In the genomic region with DNA sequence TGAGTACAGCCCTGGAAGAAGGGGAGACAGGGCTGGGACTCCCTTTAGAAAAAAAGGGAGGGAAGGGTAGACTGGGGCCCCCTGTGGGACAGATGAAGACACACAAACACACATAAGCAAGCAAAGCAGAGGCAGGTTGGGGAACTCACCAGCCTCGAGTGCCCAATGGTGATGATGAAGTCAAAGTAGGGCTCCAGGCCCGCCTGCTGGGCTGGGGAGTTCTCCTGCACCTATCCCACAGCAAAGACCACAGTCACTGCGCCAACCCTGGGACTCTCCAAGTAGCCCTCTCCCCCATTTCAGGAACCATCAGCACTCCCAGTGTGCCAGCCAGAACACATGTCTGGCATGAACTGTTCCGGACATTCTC, we compare ENCODE assay signal across 7 cellular contexts. TPM values are rescaled to one million over a fixed set of nuclear protein-coding genes. Genes with fewer than 3 reads are reported as not detected.
DNase-seq lines count a peak whose midpoint lies in the region; ATAC-seq, FAIRE-seq and TF ChIP-seq lines count a peak whose summit lies in the region.
"Had no signal": no experiment of that assay in that cellular context is flagged by ENCODE, and none has a peak within 500 bp of the region (broad histone marks: within the 10 kb centered on the region; RNA-seq: fewer than 3 reads in every experiment).

No MANE protein-coding gene starts in this region.

- no peaks in the 10 kb centered on the region for H3K9me3 Mint-ChIP-seq in activated naive CD4-positive, alpha-beta T cell treated with anti-CD3 and anti-CD28 coated beads, Interleukin-2, amount 50 U/mL, for 24 hours
- H3K9me3 Mint-ChIP-seq in activated naive CD4-positive, alpha-beta T cell treated with anti-CD3 and anti-CD28 coated beads, Interleukin-2, amount 50 U/mL, for 72 hours = no peaks in the 10 kb centered on the region

- H3K36me3 ChIP-seq in bronchial epithelial cell (ENCODE audit: control insufficient read depth, insufficient read depth, low read length) = peaks cover 12% of the 10 kb centered on the region

- DNase-seq in activated naive CD4-positive, alpha-beta T cell treated with anti-CD3 and anti-CD28 coated beads, Interleukin-2, amount 50 U/mL, for 72 hours (ENCODE audit: low spot score in 2 of 2) = no peak
- no peak for DNase-seq in bronchial epithelial cell (ENCODE audit: low read depth)
- DNase-seq in SHP77 (lab: John Stamatoyannopoulos, UW) = no peak
- no peak for DNase-seq in dedifferentiated amniotic fluid mesenchymal stem cell (ENCODE audit: extremely low spot score)

- H3K4me1 Mint-ChIP-seq in activated naive CD4-positive, alpha-beta T cell treated with anti-CD3 and anti-CD28 coated beads, Interleukin-2, amount 50 U/mL, for 24 hours = peaks cover 52% of the 10 kb centered on the region

- no peak overlapping the region for H3K4me3 Mint-ChIP-seq in activated naive CD4-positive, alpha-beta T cell treated with anti-CD3 and anti-CD28 coated beads, Interleukin-2, amount 50 U/mL, for 24 hours

- no peak overlapping the region for H3K4me3 ChIP-seq in bronchial epithelial cell (ENCODE audit: low read depth, low read length)

- H3K36me3 Mint-ChIP-seq in activated naive CD4-positive, alpha-beta T cell treated with anti-CD3 and anti-CD28 coated beads, Interleukin-2, amount 50 U/mL, for 24 hours = no peaks in the 10 kb centered on the region
- peaks cover 0 to 5% of the 10 kb centered on the region in 2 donors for H3K36me3 Mint-ChIP-seq in activated naive CD4-positive, alpha-beta T cell treated with anti-CD3 and anti-CD28 coated beads, Interleukin-2, amount 50 U/mL, for 72 hours

- peak overlapping the region; percentile 72 for H3K27ac Mint-ChIP-seq in activated naive CD4-positive, alpha-beta T cell treated with anti-CD3 and anti-CD28 coated beads, Interleukin-2, amount 50 U/mL, for 24 hours
- peak overlapping the region in 1 of 2 donors; percentile 28 for H3K27ac Mint-ChIP-seq in activated naive CD4-positive, alpha-beta T cell treated with anti-CD3 and anti-CD28 coated beads, Interleukin-2, amount 50 U/mL, for 72 hours

- no peak for ATAC-seq in activated naive CD4-positive, alpha-beta T cell treated with anti-CD3 and anti-CD28 coated beads, Interleukin-2, amount 50 U/mL, for 72 hours

- no peak for FAIRE-seq in bronchial epithelial cell (lab: Jason Lieb, UNC)

- no peaks in the 10 kb centered on the region for H3K27me3 Mint-ChIP-seq in activated naive CD4-positive, alpha-beta T cell treated with anti-CD3 and anti-CD28 coated beads, Interleukin-2, amount 50 U/mL, for 24 hours

- no peaks in the 10 kb centered on the region for H3K27me3 ChIP-seq in bronchial epithelial cell (ENCODE audit: control insufficient read depth, insufficient read depth, low read length)

- peak; percentile 9 for TF ChIP-seq CTCF in bronchial epithelial cell (IDR thresholded peaks at IDR 0.05; ENCODE audit: insufficient read depth, low read length, severe bottlenecking)

- peak overlapping the region; percentile 28 for H3K27ac ChIP-seq in temporal lobe (ENCODE audit: low read depth, low read length)

RNA-seq across cellular contexts. Expression of a gene that starts 4.1 kb away (rescaled TPM):
- total RNA-seq in activated naive CD4-positive, alpha-beta T cell treated with anti-CD3 and anti-CD28 coated beads, Interleukin-2, amount 50 U/mL, for 72 hours = 10 to 100 TPM; 19.0 to 22.7 TPM
- total RNA-seq in bronchial epithelial cell (17.9 and 24.6 TPM in 2 replicates), temporal lobe (18.2 TPM)

RNA-seq across cellular contexts. Expression of a gene that starts 4.2 kb away (rescaled TPM):
- total RNA-seq in activated naive CD4-positive, alpha-beta T cell treated with anti-CD3 and anti-CD28 coated beads, Interleukin-2, amount 50 U/mL, for 72 hours = 1 to 10 TPM; 1.6 to 2.5 TPM
- total RNA-seq in bronchial epithelial cell (1.1 and 1.8 TPM in 2 replicates), temporal lobe (2.0 TPM)

RNA-seq across cellular contexts. Expression of a gene that starts 50.1 kb away (rescaled TPM):
- 10 to 100 TPM; 72.9 to 87.1 TPM for total RNA-seq in activated naive CD4-positive, alpha-beta T cell treated with anti-CD3 and anti-CD28 coated beads, Interleukin-2, amount 50 U/mL, for 72 hours
- total RNA-seq in bronchial epithelial cell (5.0 and 7.0 TPM in 2 replicates), temporal lobe (3.7 TPM)

RNA-seq across cellular contexts. Expression of a gene that starts 51.5 kb away (rescaled TPM):
- 10 to 100 TPM; 39.2 to 51.8 TPM for total RNA-seq in activated naive CD4-positive, alpha-beta T cell treated with anti-CD3 and anti-CD28 coated beads, Interleukin-2, amount 50 U/mL, for 72 hours
- total RNA-seq in bronchial epithelial cell (20.0 and 21.1 TPM in 2 replicates), temporal lobe (88.0 TPM)

RNA-seq across cellular contexts. Expression of a gene that starts 51.6 kb away (rescaled TPM):
- total RNA-seq in activated naive CD4-positive, alpha-beta T cell treated with anti-CD3 and anti-CD28 coated beads, Interleukin-2, amount 50 U/mL, for 72 hours = under 1 TPM; 0.09 to 0.21 TPM
- total RNA-seq in bronchial epithelial cell (not detected in 2 replicates), temporal lobe (0.25 TPM)
- total RNA-seq: myocyte had no signal
